Comparison of ENCODE assay signal across 13 cellular contexts in the genomic region with DNA sequence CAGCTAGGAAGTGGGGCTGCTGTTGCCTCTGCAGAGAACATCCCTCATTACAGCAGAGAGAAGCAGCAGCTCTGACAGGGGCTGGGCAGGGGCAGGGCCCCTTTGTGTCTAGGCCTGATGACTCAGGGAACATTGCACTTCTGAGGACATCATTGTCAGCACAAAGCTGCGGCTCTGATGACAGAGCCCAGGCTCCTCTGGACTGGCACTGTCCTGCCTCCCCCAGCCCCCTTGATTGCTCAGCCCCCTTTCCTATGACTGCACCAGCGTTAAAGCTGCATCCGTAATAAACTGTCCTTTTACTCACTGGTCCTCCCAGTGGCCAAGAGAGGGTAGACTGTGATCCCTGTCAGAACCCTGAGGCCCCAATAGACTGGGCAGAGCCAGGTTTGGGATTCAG. TPM values are rescaled to one million over a fixed set of nuclear protein-coding genes. Genes with fewer than 3 reads are reported as not detected.
DNase-seq lines count a peak whose midpoint lies in the region; ATAC-seq and TF ChIP-seq lines count a peak whose summit lies in the region.
"Had no signal": no experiment of that assay in that cellular context is flagged by ENCODE, and none has a peak within 500 bp of the region (broad histone marks: within the 10 kb centered on the region; RNA-seq: fewer than 3 reads in every experiment).

No MANE protein-coding gene starts in this region.

- no peak overlapping the region for H4K5ac ChIP-seq in H9 (ENCODE audit: insufficient read length, low read depth, low read length)

- CTCF ChIA-PET in WTC11 (lab: Charles Lee) = interaction anchor here (0.6 to 6.7 kb wide), 14 partner anchors 9 to 523 kb away, joined by 3 to 67 read pairs (median 6); a partner anchor contains a TSS

- H3K4me3 Mint-ChIP-seq in H9 = no peak overlapping the region
- H3K4me3 Mint-ChIP-seq in WTC11 = no peak overlapping the region

- H3K9me3 ChIP-seq in H9 (ENCODE audit: control insufficient read depth, low read depth, low read length) (no peaks in the 10 kb centered on the region), tibial nerve (peaks cover 0 to 6% (median 0%) of the 10 kb centered on the region in 4 donors)

- no peak overlapping the region for H3K27ac ChIP-seq in H9 (ENCODE audit: insufficient read length, low read depth, low read length)
- no peak overlapping the region for H3K27ac ChIP-seq in tibial nerve
- H3K27ac ChIP-seq: esophagus muscularis mucosa had no signal

- H3K14ac ChIP-seq in H9 (ENCODE audit: insufficient read depth, low read length) = no peak overlapping the region; the same call in 1 of the 2 replicates

- H4K20me1 ChIP-seq in H9 (ENCODE audit: control insufficient read depth, insufficient read depth, insufficient read length) = no peaks in the 10 kb centered on the region

- no peak overlapping the region for H2BK120ac ChIP-seq in H9 (ENCODE audit: low read depth, low read length, poor library complexity, severe bottlenecking)

- no peak overlapping the region for H2BK15ac ChIP-seq in H9 (ENCODE audit: low read depth, low read length)

- no peak for TF ChIP-seq EP300 in tibial nerve (IDR thresholded peaks at IDR 0.05)

- H3T11ph ChIP-seq in H9 (ENCODE audit: low read length) = no peak overlapping the region

- H3K36me3 ChIP-seq in tibial nerve = no peaks in the 10 kb centered on the region
- H3K36me3 ChIP-seq: esophagus muscularis mucosa had no signal

- no peak overlapping the region for H2AFZ ChIP-seq in H9 (ENCODE audit: low read length)

- H3K18ac ChIP-seq in H9 (ENCODE audit: insufficient read length, low read depth, low read length) = no peak overlapping the region

- H2BK5ac ChIP-seq in H9 (ENCODE audit: insufficient read length, low read length) = no peak overlapping the region

- no peak overlapping the region for H3K56ac ChIP-seq in H9 (ENCODE audit: insufficient read length, low read depth, low read length)

- H3K9ac ChIP-seq in H9 (ENCODE audit: extremely low read depth, insufficient read length, low read length) = no peak overlapping the region

- H3K23me2 ChIP-seq in H9 (ENCODE audit: insufficient read length, low read depth, low read length, poor library complexity, severe bottlenecking) = peaks cover 3% of the 10 kb centered on the region

- H3K79me2 ChIP-seq in H9 (ENCODE audit: insufficient read depth, low read length) = no peaks in the 10 kb centered on the region

- WGBS in H9 (ENCODE audit: extremely low coverage, insufficient read length, low lambda C conversion rate) = no CpG with 5 or more reads among the region's 3 CpGs
- WGBS in tibial nerve, 2 donors = 27 to 42% methylated on average over 2 to 3 of the region's 3 CpGs

- TF ChIP-seq CTCF in AG09319 (IDR thresholded peaks at IDR 0.05; ENCODE audit: low read depth, low read length) = peak; percentile 23
- TF ChIP-seq CTCF in H9 (conservative IDR thresholded peaks at IDR 0.05) = peak; percentile 58
- TF ChIP-seq CTCF in WTC11 (IDR thresholded peaks at IDR 0.05) = peak; percentile 17; the same call in 1 of the 2 replicates
- no peak for TF ChIP-seq CTCF in tibial nerve (IDR thresholded peaks at IDR 0.05)

- H2AK5ac ChIP-seq in H9 (ENCODE audit: insufficient read length, low read length) = no peak overlapping the region

- ATAC-seq in WTC11 = peak; percentile 94
- no peak for ATAC-seq in HG02852 (IDR thresholded peaks at IDR 0.05; ENCODE audit: unreplicated experiment)

- H3K4me2 ChIP-seq in H9 (ENCODE audit: insufficient read depth, insufficient read length, low read length) = no peak overlapping the region

- TF ChIP-seq POLR2A in tibial nerve (IDR thresholded peaks at IDR 0.05) = no peak

- POLR2A ChIA-PET in WTC11 (lab: Charles Lee) = interaction anchor here (0.6 kb wide), 1 partner anchor 922 kb away, joined by 3 read pairs; no protein-coding TSS in a partner anchor

- DNase-seq in AG09319 (ENCODE audit: extremely low read depth, low read depth) (no peak), H9 (peak; percentile 47), WTC11 (ENCODE audit: low spot score) (peak; percentile 37), islet precursor cell (peak; percentile 90), mucosa of gallbladder (ENCODE audit: low spot score) (no peak), tibial nerve (ENCODE audit: low spot score in 2 of 2) (no peak), NCI-H446 (lab: John Stamatoyannopoulos, UW) (no peak)
- DNase-seq: activated effector memory CD4-positive, alpha-beta T cell treated with anti-CD3 and anti-CD28 coated beads, Interleukin-2, amount 50 U/mL, for 16 hours; GF-D8; NCI-H2081; stimulated activated CD4-positive, alpha-beta T cell treated with anti-CD3 and anti-CD28 coated beads, Interleukin-4, amount 100 ng/mL, for 24 hours had no signal

- H3K9me3 Mint-ChIP-seq in H9 (no peaks in the 10 kb centered on the region), WTC11 (no peaks in the 10 kb centered on the region)

- peaks cover 79% of the 10 kb centered on the region for H3K27me3 Mint-ChIP-seq in H9 (ENCODE audit: low read depth)
- H3K27me3 Mint-ChIP-seq in WTC11 (ENCODE audit: low read depth) = peaks cover 38% of the 10 kb centered on the region

- H3K36me3 Mint-ChIP-seq in H9 (ENCODE audit: insufficient read depth in 1 of 3, low read depth in 3 of 3) (no peaks in the 10 kb centered on the region), WTC11 (no peaks in the 10 kb centered on the region)

- H3K27ac Mint-ChIP-seq in H9 (no peak overlapping the region), WTC11 (no peak overlapping the region)

- H3K4me1 Mint-ChIP-seq in H9 (peaks cover 8 to 16% of the 10 kb centered on the region in 2 experiments; a peak in 3 of 4 replicates), WTC11 (peaks cover 8% of the 10 kb centered on the region)

- no peaks in the 10 kb centered on the region for H3K79me1 ChIP-seq in H9 (ENCODE audit: insufficient read depth, low read depth, low read length, poor library complexity, severe bottlenecking)

- no peak overlapping the region for H3K4me3 ChIP-seq in tibial nerve
- H3K4me3 ChIP-seq: esophagus muscularis mucosa had no signal

- H2BK12ac ChIP-seq in H9 (ENCODE audit: insufficient read length, low read depth, low read length) = no peak overlapping the region

- no peaks in the 10 kb centered on the region; the same call in 1 of the 2 replicates for H3K27me3 ChIP-seq in H9 (ENCODE audit: insufficient read depth, low read length)
- peaks cover 0 to 6% of the 10 kb centered on the region in 2 donors for H3K27me3 ChIP-seq in tibial nerve

- H4K8ac ChIP-seq in H9 (replicated peaks; ENCODE audit: insufficient read length, low read depth, low read length) = no peak overlapping the region

- H3K4me1 ChIP-seq in H9 (ENCODE audit: insufficient read depth, low read length) (no peaks in the 10 kb centered on the region), tibial nerve (no peaks in the 10 kb centered on the region)
- H3K4me1 ChIP-seq: esophagus muscularis mucosa had no signal

- no peak overlapping the region for H4K91ac ChIP-seq in H9 (ENCODE audit: insufficient read length, low read depth, low read length)

- H3K23ac ChIP-seq in H9 (ENCODE audit: insufficient read length, low read depth, low read length) = no peak overlapping the region

- no peak overlapping the region for H2BK20ac ChIP-seq in H9 (ENCODE audit: low read depth, low read length, poor library complexity, severe bottlenecking)

- no peak overlapping the region for H3K4ac ChIP-seq in H9 (ENCODE audit: low read depth, low read length)

TF ChIP-seq in WTC11, 78 proteins besides CTCF, POLR2A, EP300 and RAD21:
- no peak for TF ChIP-seq ESRRA (CRISPR knock-in tag; IDR thresholded peaks at IDR 0.05; ENCODE audit: borderline replicate concordance)
- TF ChIP-seq, protein P1, sequence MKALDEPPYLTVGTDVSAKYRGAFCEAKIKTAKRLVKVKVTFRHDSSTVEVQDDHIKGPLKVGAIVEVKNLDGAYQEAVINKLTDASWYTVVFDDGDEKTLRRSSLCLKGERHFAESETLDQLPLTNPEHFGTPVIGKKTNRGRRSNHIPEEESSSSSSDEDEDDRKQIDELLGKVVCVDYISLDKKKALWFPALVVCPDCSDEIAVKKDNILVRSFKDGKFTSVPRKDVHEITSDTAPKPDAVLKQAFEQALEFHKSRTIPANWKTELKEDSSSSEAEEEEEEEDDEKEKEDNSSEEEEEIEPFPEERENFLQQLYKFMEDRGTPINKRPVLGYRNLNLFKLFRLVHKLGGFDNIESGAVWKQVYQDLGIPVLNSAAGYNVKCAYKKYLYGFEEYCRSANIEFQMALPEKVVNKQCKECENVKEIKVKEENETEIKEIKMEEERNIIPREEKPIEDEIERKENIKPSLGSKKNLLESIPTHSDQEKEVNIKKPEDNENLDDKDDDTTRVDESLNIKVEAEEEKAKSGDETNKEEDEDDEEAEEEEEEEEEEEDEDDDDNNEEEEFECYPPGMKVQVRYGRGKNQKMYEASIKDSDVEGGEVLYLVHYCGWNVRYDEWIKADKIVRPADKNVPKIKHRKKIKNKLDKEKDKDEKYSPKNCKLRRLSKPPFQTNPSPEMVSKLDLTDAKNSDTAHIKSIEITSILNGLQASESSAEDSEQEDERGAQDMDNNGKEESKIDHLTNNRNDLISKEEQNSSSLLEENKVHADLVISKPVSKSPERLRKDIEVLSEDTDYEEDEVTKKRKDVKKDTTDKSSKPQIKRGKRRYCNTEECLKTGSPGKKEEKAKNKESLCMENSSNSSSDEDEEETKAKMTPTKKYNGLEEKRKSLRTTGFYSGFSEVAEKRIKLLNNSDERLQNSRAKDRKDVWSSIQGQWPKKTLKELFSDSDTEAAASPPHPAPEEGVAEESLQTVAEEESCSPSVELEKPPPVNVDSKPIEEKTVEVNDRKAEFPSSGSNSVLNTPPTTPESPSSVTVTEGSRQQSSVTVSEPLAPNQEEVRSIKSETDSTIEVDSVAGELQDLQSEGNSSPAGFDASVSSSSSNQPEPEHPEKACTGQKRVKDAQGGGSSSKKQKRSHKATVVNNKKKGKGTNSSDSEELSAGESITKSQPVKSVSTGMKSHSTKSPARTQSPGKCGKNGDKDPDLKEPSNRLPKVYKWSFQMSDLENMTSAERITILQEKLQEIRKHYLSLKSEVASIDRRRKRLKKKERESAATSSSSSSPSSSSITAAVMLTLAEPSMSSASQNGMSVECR (CRISPR knock-in tag; IDR thresholded peaks at IDR 0.05; ENCODE audit: borderline replicate concordance) = no peak

RNA-seq across cellular contexts. Expression of a gene that starts 18.3 kb away (rescaled TPM):
- total RNA-seq in H9 (2021) (not detected in 2 replicates), WTC11 (2021) (0.16 to 0.27 TPM (median 0.22 TPM) in 3 replicates), mucosa of gallbladder (not detected), tibial nerve (not detected)

Comparison
In these comparisons a context has a peak if more than half of its experiments do, and no peak if none do; other contexts are left out.
1. DNase-seq: peak in H9 (single experiment), WTC11 (single experiment) and islet precursor cell (single experiment); none in AG09319 (single experiment), mucosa of gallbladder (single experiment), tibial nerve (0 of 2) and NCI-H446 (0 of 2).
2. CTCF ChIP-seq: peak in AG09319 (single experiment), H9 (single experiment) and WTC11 (single experiment); none in tibial nerve (0 of 5).